Comparison of ENCODE assay signal across 14 cellular contexts in the genomic region with DNA sequence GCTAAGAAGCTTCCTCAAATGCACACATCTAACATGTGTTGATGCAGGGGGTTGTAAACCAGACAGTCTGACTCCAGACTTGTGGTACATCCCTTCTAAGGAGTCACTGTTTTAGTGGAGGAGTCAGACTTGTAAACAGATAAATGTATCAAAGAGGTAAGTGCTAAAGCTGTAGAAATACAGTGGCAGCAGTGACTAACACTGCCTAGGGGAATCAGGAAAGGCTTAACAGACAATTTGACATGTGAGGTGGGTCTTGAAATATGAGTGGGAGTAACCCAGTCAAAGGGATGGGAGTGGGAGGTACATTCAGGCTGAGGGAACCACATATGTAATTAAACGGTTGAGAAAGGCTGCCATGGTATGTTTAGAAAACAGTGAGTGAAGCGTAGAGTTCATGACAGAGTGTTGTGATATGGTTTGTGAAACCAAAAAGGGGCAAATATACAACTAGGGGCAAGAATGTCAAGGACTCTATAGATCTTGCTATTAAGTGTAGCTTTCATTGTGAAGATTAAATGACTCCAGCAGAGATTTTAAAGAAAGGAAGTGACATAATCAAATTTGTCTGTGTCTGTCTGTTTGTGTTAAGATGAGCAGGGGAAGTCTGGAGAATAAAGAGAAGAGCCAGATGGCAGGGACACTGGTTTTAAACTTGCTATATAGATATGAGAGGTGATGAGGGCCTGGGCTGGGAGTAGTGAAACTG. TPM values are rescaled to one million over a fixed set of nuclear protein-coding genes. Genes with fewer than 3 reads are reported as not detected.
A peak's percentile ranks its signal among the peaks of the same experiment; 100 is the strongest.
DNase-seq lines count a peak whose midpoint lies in the region; ATAC-seq, FAIRE-seq and TF ChIP-seq lines count a peak whose summit lies in the region.
"Had no signal": no experiment of that assay in that cellular context is flagged by ENCODE, and none has a peak within 500 bp of the region (broad histone marks: within the 10 kb centered on the region; RNA-seq: fewer than 3 reads in every experiment).

No MANE protein-coding gene starts in this region.

- in situ Hi-C loops in GM12878 (cut with MboI): no loop called here

- no peaks in the 10 kb centered on the region for H3K36me3 ChIP-seq in GM12878 (ENCODE audit: control insufficient read depth in 2 of 2, insufficient read depth in 2 of 2, low read length in 1 of 2)

- TF ChIP-seq CTCF in CD4-positive, alpha-beta T cell (IDR thresholded peaks at IDR 0.05): no peak
- TF ChIP-seq CTCF in GM12878 (IDR thresholded peaks at IDR 0.05 in 2 of 3, conservative IDR thresholded peaks at IDR 0.05 in 1 of 3; ENCODE audit: control insufficient read depth in 2 of 3, extremely low read depth in 1 of 3, insufficient read depth in 1 of 3, low read depth in 3 of 3, low read length in 3 of 3): no peak
- no peak for TF ChIP-seq CTCF in neural crest cell (conservative IDR thresholded peaks at IDR 0.05)

- RAD21 ChIA-PET in GM12878 (lab: Charles Lee; ENCODE audit: unreplicated experiment): no interaction called here

- TF ChIP-seq RAD21 in GM12878 (IDR thresholded peaks at IDR 0.05; ENCODE audit: insufficient read depth, low read depth, low read length): no peak

- no peak for TF ChIP-seq EP300 in GM12878 (IDR thresholded peaks at IDR 0.05; ENCODE audit: borderline replicate concordance in 1 of 2, control insufficient read depth in 1 of 2, low read depth in 2 of 2, low read length in 2 of 2)

- no peaks in the 10 kb centered on the region for H4K20me1 ChIP-seq in GM12878 (ENCODE audit: control insufficient read depth, insufficient read depth)

- no TSS peak for BruUV-seq in GM12878 (replicated peaks; lab: Mats Ljungman, UMichigan)

- no peak overlapping the region for H3K27ac ChIP-seq in CD4-positive, alpha-beta T cell (ENCODE audit: low read depth, low read length)
- no peak overlapping the region for H3K27ac ChIP-seq in GM12878 (ENCODE audit: control insufficient read depth, insufficient read depth)

- DNase-seq in CD4-positive, alpha-beta T cell: no peak
- peak; percentile 45 for DNase-seq in LHCN-M2 (ENCODE audit: low read depth)
- DNase-seq in GM12878 (ENCODE audit: low read depth, low spot score): no peak
- DNase-seq in neural crest cell (ENCODE audit: low read depth, low spot score): no peak
- no peak for DNase-seq in retina
- DNase-seq in DMS 273 (lab: John Stamatoyannopoulos, UW; ENCODE audit: unreplicated experiment): no peak
- DNase-seq in T-helper 17 cell: no peak
- DNase-seq: CD8-positive, alpha-beta T cell; H9; NCI-H2107; Right ventricle myocardium superior; stimulated activated CD4-positive, alpha-beta T cell treated with anti-CD3 and anti-CD28 coated beads, Interleukin-12 subunit alpha, Interleukin-12 subunit beta, amount 100 ng/mL, for 4 hours had no signal

- H3K9me3 ChIP-seq in CD4-positive, alpha-beta T cell (ENCODE audit: control insufficient read depth, low read length): no peaks in the 10 kb centered on the region
- H3K9me3 ChIP-seq in GM12878 (replicated peaks; ENCODE audit: control insufficient read depth, insufficient read depth, low read length) (no peaks in the 10 kb centered on the region), T-helper 17 cell (ENCODE audit: control insufficient read depth, low read length, poor library complexity, severe bottlenecking) (no peaks in the 10 kb centered on the region)

- peak; percentile 34 for ATAC-seq in CD4-positive, alpha-beta T cell (ENCODE audit: poor library complexity)
- ATAC-seq in GM12878: peak; percentile 27; the same call in 2 of the 3 replicates
- ATAC-seq in HG02623 (IDR thresholded peaks at IDR 0.05; ENCODE audit: unreplicated experiment): no peak
- ATAC-seq in T-helper 17 cell: no peak
- ATAC-seq: CD8-positive, alpha-beta T cell; WTC11 had no signal

- no peak for FAIRE-seq in GM12878 (lab: Jason Lieb, UNC)

- POLR2A ChIA-PET in CD4-positive, alpha-beta T cell (lab: Charles Lee): no interaction called here
- POLR2A ChIA-PET in GM12878 (lab: Charles Lee): interaction anchor here (1.6 kb wide), 1 partner anchor 13 kb away, joined by 4 read pairs; no protein-coding TSS in a partner anchor

- no peak for TF ChIP-seq POLR2A in GM12878 (IDR thresholded peaks at IDR 0.05; ENCODE audit: low read depth, low read length)

- 51% methylated on average over 2 of the region's 2 CpGs for WGBS in GM12878 (ENCODE audit: insufficient coverage, insufficient replicate concordance, low lambda C conversion rate, missing lambda C conversion rate)

- no peak overlapping the region for H3K27ac Mint-ChIP-seq in CD4-positive, alpha-beta T cell
- H3K27ac Mint-ChIP-seq in neural crest cell (ENCODE audit: unreplicated experiment) (no peak overlapping the region), T-helper 17 cell (no peak overlapping the region)
- H3K27ac Mint-ChIP-seq: CD8-positive, alpha-beta T cell; H9; WTC11 had no signal

- no peak overlapping the region for H3K9ac ChIP-seq in GM12878 (ENCODE audit: control insufficient read depth, insufficient read depth, low read length)

- no peak overlapping the region for H3K4me3 Mint-ChIP-seq in CD4-positive, alpha-beta T cell
- H3K4me3 Mint-ChIP-seq in neural crest cell (peak overlapping the region; percentile 1), T-helper 17 cell (no peak overlapping the region)
- H3K4me3 Mint-ChIP-seq: CD8-positive, alpha-beta T cell; WTC11 had no signal

- CTCF ChIA-PET in CD4-positive, alpha-beta T cell (lab: Charles Lee): no interaction called here
- CTCF ChIA-PET in GM12878 (lab: Yijun Ruan, JAX): interaction anchor here (0.6 to 1.3 kb wide), 2 partner anchors 9 to 1042 kb away, joined by 3 to 4 read pairs; no protein-coding TSS in a partner anchor

- H3K27me3 Mint-ChIP-seq in CD4-positive, alpha-beta T cell: peaks cover 52% of the 10 kb centered on the region
- H3K27me3 Mint-ChIP-seq in neural crest cell (ENCODE audit: low read depth) (peaks cover 22% of the 10 kb centered on the region), T-helper 17 cell (peaks cover 84% of the 10 kb centered on the region)

- H3K4me3 ChIP-seq in GM12878: no peak overlapping the region

- H2AFZ ChIP-seq in GM12878 (ENCODE audit: control insufficient read depth, low read depth, low read length): no peak overlapping the region

- SMC1A ChIA-PET in GM12878 (lab: Charles Lee; ENCODE audit: uncharacterized antibody, unreplicated experiment): no interaction called here

- H3K4me2 ChIP-seq in GM12878 (ENCODE audit: control insufficient read depth, insufficient read depth): no peak overlapping the region

- no peaks in the 10 kb centered on the region for H3K9me3 Mint-ChIP-seq in CD4-positive, alpha-beta T cell
- H3K9me3 Mint-ChIP-seq in neural crest cell: no peaks in the 10 kb centered on the region
- H3K9me3 Mint-ChIP-seq: CD8-positive, alpha-beta T cell; H9 had no signal

- intact Hi-C loops in CD4-positive, alpha-beta T cell (cut with DNase I, micrococcal nuclease): no loop called here
- intact Hi-C loops in GM12878 (cut with micrococcal nuclease; ENCODE audit: unreplicated experiment): no loop called here

- H3K4me1 Mint-ChIP-seq in CD4-positive, alpha-beta T cell (ENCODE audit: low read depth): no peaks in the 10 kb centered on the region
- H3K4me1 Mint-ChIP-seq in neural crest cell (peaks cover 27% of the 10 kb centered on the region), T-helper 17 cell (peaks cover 14% of the 10 kb centered on the region)

- H3K27me3 ChIP-seq in CD4-positive, alpha-beta T cell (ENCODE audit: control insufficient read depth, insufficient read depth, low read length): peaks cover 37% of the 10 kb centered on the region
- no peaks in the 10 kb centered on the region for H3K27me3 ChIP-seq in GM12878 (replicated peaks in 1 of 2; ENCODE audit: control insufficient read depth in 2 of 2, insufficient read depth in 2 of 2, low read length in 1 of 2)

- H3K4me1 ChIP-seq in GM12878 (ENCODE audit: control insufficient read depth, insufficient read depth, low read length): peaks cover 3% of the 10 kb centered on the region; the same call in 1 of the 2 replicates

- H3K79me2 ChIP-seq in GM12878 (ENCODE audit: control insufficient read depth, insufficient read depth, low read length): no peaks in the 10 kb centered on the region

- no peaks in the 10 kb centered on the region for H3K36me3 Mint-ChIP-seq in CD4-positive, alpha-beta T cell (ENCODE audit: low read depth)
- H3K36me3 Mint-ChIP-seq in neural crest cell (ENCODE audit: low read depth) (no peaks in the 10 kb centered on the region), T-helper 17 cell (ENCODE audit: low read depth) (peaks cover 3% of the 10 kb centered on the region)
- H3K36me3 Mint-ChIP-seq: CD8-positive, alpha-beta T cell; WTC11 had no signal

TF ChIP-seq in GM12878, 131 proteins besides CTCF, POLR2A, EP300 and RAD21 (continues in another document):
- no peak for TF ChIP-seq CHD4 (IDR thresholded peaks at IDR 0.05)

RNA-seq across cellular contexts. Expression of gene ALCAM, which starts 11.2 kb away (rescaled TPM):
- 1 to 10 TPM; 1.6 to 1.9 TPM for total RNA-seq in CD4-positive, alpha-beta T cell
- 94.7 and 107 TPM in 2 replicates for total RNA-seq in LHCN-M2 (2014; rRNA removed)
- 54.2 TPM for polyA plus RNA-seq in LHCN-M2 (2012)
- 103 and 111 TPM in 2 replicates for total RNA-seq in GM12878 (2013; cell fraction: nucleolus; rRNA removed)
- 37.2 and 44.0 TPM in 2 replicates for total RNA-seq in GM12878 (2014; rRNA removed)
- total RNA-seq in GM12878 (2014; rRNA removed; fragmentation: Illumina TruSeq; extraction: Trizol): 49.7 and 52.1 TPM in 2 replicates
- 35.0 and 36.0 TPM in 2 replicates for total RNA-seq in GM12878 (2021)
- 10.0 TPM for polyA plus RNA-seq in GM12878 (2011; ENCODE audit: low read depth)
- polyA plus RNA-seq in GM12878 (2011; rRNA removed): 54.2 and 77.4 TPM in 2 replicates
- 22.5 and 23.1 TPM in 2 replicates for polyA plus RNA-seq in GM12878 (2011; cell fraction: cytosol; rRNA removed)
- polyA plus RNA-seq in GM12878 (2011; cell fraction: nucleus; rRNA removed): 31.0 and 45.6 TPM in 2 replicates
- 18.4 and 25.2 TPM in 2 replicates for polyA plus RNA-seq in GM12878 (2012)
- polyA plus RNA-seq in GM12878 (2014; fragmentation: Illumina TruSeq; extraction: Trizol): 37.9 and 53.6 TPM in 2 replicates
- 10 to 100 TPM; 12.2 to 16.2 TPM for polyA plus RNA-seq in GM12878 (2014; fragmentation: Nextera tagmentation; extraction: Ambion mirVana)
- polyA plus RNA-seq in GM12878 (2014; rRNA removed): 18.8 and 20.7 TPM in 2 replicates
- 10 to 100 TPM; 27.5 to 29.2 TPM for polyA plus RNA-seq in GM12878 (2016; fragmentation: Nextera tagmentation; extraction: Ambion mirVana)
- 61.7 and 118 TPM in 2 replicates for polyA minus RNA-seq in GM12878 (2011; rRNA and poly(A)+ RNA removed)
- polyA minus RNA-seq in GM12878 (2011; cell fraction: cytosol; rRNA and poly(A)+ RNA removed): 27.9 and 28.1 TPM in 2 replicates
- polyA minus RNA-seq in GM12878 (2011; cell fraction: nucleus; rRNA and poly(A)+ RNA removed): 67.2 and 83.0 TPM in 2 replicates
- 8.4 and 8.7 TPM in 2 replicates for total RNA-seq in neural crest cell
- total RNA-seq in T-helper 17 cell: 1 to 10 TPM; 8.4 TPM

Comparison
In these comparisons a context has a peak if more than half of its experiments do, and no peak if none do; other contexts are left out.
1. ATAC-seq: peak in CD4-positive, alpha-beta T cell (single experiment) and GM12878 (single experiment); none in HG02623 (single experiment) and T-helper 17 cell (single experiment).